Comparison of ENCODE assay signal across 9 cellular contexts in the genomic region with DNA sequence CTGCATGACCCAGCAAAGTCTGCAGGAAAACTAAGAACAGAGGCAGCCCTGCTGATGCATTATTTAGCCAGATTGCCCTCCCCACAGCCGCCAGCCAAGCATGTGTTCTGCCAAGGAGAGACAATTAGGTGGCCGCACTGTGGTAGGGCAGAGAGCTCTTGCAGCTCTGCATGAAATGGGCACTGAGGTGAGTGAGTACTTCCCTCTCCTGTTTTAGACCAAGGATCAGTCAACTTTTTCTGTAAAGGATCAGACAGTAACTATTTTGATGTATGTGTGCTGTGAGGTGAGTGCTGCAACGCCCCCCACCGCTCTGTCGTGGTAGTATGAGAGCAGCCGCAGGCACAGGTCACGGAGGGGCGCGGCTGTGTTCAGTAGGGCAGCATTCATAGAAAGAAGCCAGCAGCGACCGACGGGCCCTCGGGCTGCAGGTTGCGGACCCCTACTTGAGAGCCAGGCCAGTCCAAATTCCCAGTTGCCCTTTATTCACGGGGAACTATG. TPM values are rescaled to one million over a fixed set of nuclear protein-coding genes. Genes with fewer than 3 reads are reported as not detected.
A peak's percentile ranks its signal among the peaks of the same experiment; 100 is the strongest.
DNase-seq lines count a peak whose midpoint lies in the region; ATAC-seq and TF ChIP-seq lines count a peak whose summit lies in the region.
"Had no signal": no experiment of that assay in that cellular context is flagged by ENCODE, and none has a peak within 500 bp of the region (broad histone marks: within the 10 kb centered on the region; RNA-seq: fewer than 3 reads in every experiment).

No MANE protein-coding gene starts in this region.

- H3K4me3 ChIP-seq in ascending aorta (peak overlapping the region; percentile 18 to 40), rectal smooth muscle tissue (ENCODE audit: low read length) (peak overlapping the region; percentile 31), WERI-Rb-1 (ENCODE audit: low read depth, low read length) (no peak overlapping the region)

- H3K27ac ChIP-seq in ascending aorta: peak overlapping the region; percentile 80 to 82
- peak overlapping the region; percentile 94 for H3K27ac ChIP-seq in rectal smooth muscle tissue (ENCODE audit: low read depth, low read length)
- H3K27ac ChIP-seq in WERI-Rb-1: no peak overlapping the region

- no peaks in the 10 kb centered on the region for H3K9me3 ChIP-seq in ascending aorta
- H3K9me3 ChIP-seq in WERI-Rb-1 (ENCODE audit: severe bottlenecking): no peaks in the 10 kb centered on the region

- peak; percentile 41 to 57 (median 56) for TF ChIP-seq CTCF in ascending aorta (IDR thresholded peaks at IDR 0.05)
- TF ChIP-seq CTCF in WERI-Rb-1 (IDR thresholded peaks at IDR 0.05; ENCODE audit: low read depth, low read length): no peak

- ATAC-seq in left ventricle myocardium superior: peak; percentile 69
- no peak for ATAC-seq in GM18505 (IDR thresholded peaks at IDR 0.05; ENCODE audit: unreplicated experiment)
- ATAC-seq in HG03354 (IDR thresholded peaks at IDR 0.05; ENCODE audit: poor library complexity, severe bottlenecking, unreplicated experiment): no peak

- intact Hi-C loops in ascending aorta (cut with DNase I): no loop called here
- intact Hi-C loops in left ventricle myocardium superior (cut with micrococcal nuclease): loop anchor here (10.0 kb wide), 1 partner anchor 71 kb away; a partner anchor contains a TSS

- H3K4me1 ChIP-seq in ascending aorta: peaks cover 18 to 49% of the 10 kb centered on the region in 2 donors
- peaks cover 19% of the 10 kb centered on the region for H3K4me1 ChIP-seq in rectal smooth muscle tissue (ENCODE audit: control insufficient read depth, insufficient read depth, low read length)

- no peak for TF ChIP-seq POLR2A in GM18505 (IDR thresholded peaks at IDR 0.05; ENCODE audit: borderline replicate concordance, extremely low read depth, insufficient read depth, insufficient read length)

- no peak overlapping the region for H3K9ac ChIP-seq in rectal smooth muscle tissue (ENCODE audit: low read length)

- H3K27me3 ChIP-seq in ascending aorta (no peaks in the 10 kb centered on the region), rectal smooth muscle tissue (ENCODE audit: control insufficient read depth, insufficient read depth, low read length) (no peaks in the 10 kb centered on the region), WERI-Rb-1 (ENCODE audit: insufficient read depth, low read depth, severe bottlenecking) (peaks cover 4% of the 10 kb centered on the region)

- no peaks in the 10 kb centered on the region for H3K36me3 ChIP-seq in ascending aorta
- H3K36me3 ChIP-seq in rectal smooth muscle tissue (ENCODE audit: control insufficient read depth, insufficient read depth, low read length): no peaks in the 10 kb centered on the region
- H3K36me3 ChIP-seq in WERI-Rb-1: no peaks in the 10 kb centered on the region

- DNase-seq in EL (peak; percentile 73), ascending aorta (ENCODE audit: low spot score in 2 of 2) (peak in 1 of 2 donors; percentile 90), left ventricle myocardium superior (peak; percentile 79), amniotic stem cell (lab: John Stamatoyannopoulos, UW) (no peak), WERI-Rb-1 (no peak)
- DNase-seq: activated naive CD8-positive, alpha-beta T cell treated with anti-CD3 and anti-CD28 coated beads, Interleukin-2, amount 10 ng/mL, durations not matched to agents 7 days and 5 days had no signal

RNA-seq across cellular contexts. Expression of a gene that starts 23.8 kb away (rescaled TPM):
- total RNA-seq in ascending aorta (8.1 TPM), left ventricle myocardium superior (28.2 TPM)

Comparison
In these comparisons a context has a peak if more than half of its experiments do, and no peak if none do; other contexts are left out.
1. DNase-seq: peak in EL (single experiment) and left ventricle myocardium superior (single experiment); none in amniotic stem cell (single experiment) and WERI-Rb-1 (single experiment).